Comparison of ENCODE assay signal across 22 cellular contexts in genomic region chr14:98684486-98684885, GRCh38.
"Had no signal": no experiment of that assay in that cellular context is flagged by ENCODE, and none has a peak within 500 bp of the region (broad histone marks: within the 10 kb centered on the region; RNA-seq: fewer than 3 reads in every experiment).

No MANE protein-coding gene starts in this region.

- H3K4me3 ChIP-seq: K562 had no signal

- ATAC-seq: K562 had no signal

- H3K9me3 ChIP-seq: SK-N-SH had no signal

- H3K36me3 Mint-ChIP-seq: IgD-negative memory B cell had no signal

- H3K4me2 ChIP-seq: KMS-11, SK-N-SH had no signal

- H3K4me3 Mint-ChIP-seq: IgD-negative memory B cell had no signal

- H3K9ac ChIP-seq: KMS-11, SK-N-SH had no signal

- H3K27me3 Mint-ChIP-seq: IgD-negative memory B cell had no signal

- DNase-seq: Kasumi-1, MM.1S, NCI-H1092 treated with DMSO at 0.1 percent for 48 hours, NCI-H1436, NCI-H187, NCI-H2029, NCI-H2081 treated with DMSO at 0.1 percent for 48 hours, NCI-H2171, NCI-H226, NCI-H446, NCI-H510A, NCI-H524 treated with DMSO at 0.1 percent for 48 hours, NCI-H69, NCI-H774, Right ventricle myocardium superior, RPMI8226, SIG-M5, SK-N-SH had no signal

- H3K4me1 Mint-ChIP-seq: IgD-negative memory B cell had no signal

- H3K27ac ChIP-seq: HL-60, KMS-11 had no signal
